In the genomic region with DNA sequence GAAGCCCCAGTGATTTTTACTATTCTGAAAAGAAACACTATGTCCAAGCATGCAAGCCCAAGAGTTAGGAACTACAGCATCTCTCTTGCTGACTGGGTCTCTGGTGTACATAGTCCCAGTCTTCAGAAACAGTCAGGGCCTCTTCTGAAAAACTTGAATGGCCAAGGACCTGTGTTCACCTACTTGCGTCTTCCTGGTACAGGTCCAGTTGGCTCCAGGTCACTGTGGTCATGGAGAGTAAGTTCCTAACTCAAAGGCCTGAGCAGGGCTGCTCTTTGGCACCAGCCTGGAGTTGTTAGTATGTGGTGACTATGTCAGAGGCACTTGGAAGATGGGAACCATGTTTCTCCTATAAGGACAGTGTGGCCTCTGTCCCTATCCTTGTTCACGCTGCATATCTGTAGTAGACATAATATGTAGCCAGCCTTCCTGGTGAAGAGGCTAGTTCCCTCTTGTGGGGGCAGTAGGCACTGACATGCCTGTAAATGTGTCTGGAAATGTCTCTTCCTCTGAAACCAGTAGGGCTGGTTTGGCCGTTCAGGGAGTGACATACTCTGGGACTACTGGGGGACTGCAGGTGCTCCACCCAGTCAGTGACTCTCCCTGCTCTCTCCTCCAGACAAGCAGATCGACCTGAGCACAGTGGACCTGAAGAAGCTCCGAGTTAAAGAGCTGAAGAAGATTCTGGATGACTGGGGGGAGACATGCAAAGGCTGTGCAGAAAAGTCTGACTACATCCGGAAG, we compare ENCODE assay signal across 8 cellular contexts. TPM values are rescaled to one million over a fixed set of nuclear protein-coding genes. Genes with fewer than 3 reads are reported as not detected.
DNase-seq lines count a peak whose midpoint lies in the region; TF ChIP-seq lines count a peak whose summit lies in the region.

No MANE protein-coding gene starts in this region.

- peak overlapping the region in 1 of 2 donors; percentile 91 for H3K27ac ChIP-seq in prostate gland

- H3K36me3 ChIP-seq in prostate gland: no peaks in the 10 kb centered on the region

- DNase-seq in NCI-H2196 (lab: John Stamatoyannopoulos, UW; ENCODE audit: unreplicated experiment) (peak; percentile 32), NCI-H2196 treated with DMSO at 0.1 percent for 48 hours (lab: John Stamatoyannopoulos, UW; ENCODE audit: unreplicated experiment) (no peak), NCI-H526 treated with DMSO at 0.1 percent for 48 hours (lab: John Stamatoyannopoulos, UW) (peak; percentile 32), prostate gland (ENCODE audit: low spot score) (peak; percentile 79), GDM1 (lab: John Stamatoyannopoulos, UW) (no peak), GM13977 (ENCODE audit: low spot score) (no peak)
- no peak for DNase-seq in activated naive CD4-positive, alpha-beta T cell treated with anti-CD3 and anti-CD28 coated beads for 36 hours

- TF ChIP-seq CTCF in prostate gland (IDR thresholded peaks at IDR 0.05) (peak in 3 of 4 experiments; percentile 28 to 66 (median 60)), GM13977 (IDR thresholded peaks at IDR 0.05; ENCODE audit: extremely low read depth, insufficient read depth, missing control alignments) (no peak)

- no peaks in the 10 kb centered on the region for H3K9me3 ChIP-seq in prostate gland

- no peak for TF ChIP-seq POLR2A in prostate gland (IDR thresholded peaks at IDR 0.05)

- peak overlapping the region; percentile 45 for H3K27ac Mint-ChIP-seq in dendritic cell treated with granulocyte-macrophage colony-stimulating factor and Interleukin-4, amounts not matched to agents 40 ng/mL and 50 ng/mL, for 4 days
- no peak overlapping the region for H3K27ac Mint-ChIP-seq in activated naive CD4-positive, alpha-beta T cell treated with anti-CD3 and anti-CD28 coated beads for 36 hours

- CTCF ChIA-PET in activated naive CD4-positive, alpha-beta T cell treated with anti-CD3 and anti-CD28 coated beads for 36 hours (lab: Charles Lee): interaction anchor here (0.7 to 3.0 kb wide), 19 partner anchors 9 to 870 kb away, joined by 3 to 19 read pairs (median 5); partner anchors contain the start of genes C3orf18 and MAPKAPK3

- no peaks in the 10 kb centered on the region for H3K9me3 Mint-ChIP-seq in dendritic cell treated with granulocyte-macrophage colony-stimulating factor and Interleukin-4, amounts not matched to agents 40 ng/mL and 50 ng/mL, for 4 days
- no peaks in the 10 kb centered on the region for H3K9me3 Mint-ChIP-seq in activated naive CD4-positive, alpha-beta T cell treated with anti-CD3 and anti-CD28 coated beads for 36 hours

- WGBS in prostate gland: 45% methylated on average over 6 of the region's 6 CpGs

- no peaks in the 10 kb centered on the region for H3K27me3 Mint-ChIP-seq in dendritic cell treated with granulocyte-macrophage colony-stimulating factor and Interleukin-4, amounts not matched to agents 40 ng/mL and 50 ng/mL, for 4 days
- H3K27me3 Mint-ChIP-seq in activated naive CD4-positive, alpha-beta T cell treated with anti-CD3 and anti-CD28 coated beads for 36 hours (ENCODE audit: low read depth): no peaks in the 10 kb centered on the region

- H3K4me3 Mint-ChIP-seq in dendritic cell treated with granulocyte-macrophage colony-stimulating factor and Interleukin-4, amounts not matched to agents 40 ng/mL and 50 ng/mL, for 4 days: peak overlapping the region; percentile 26
- H3K4me3 Mint-ChIP-seq in activated naive CD4-positive, alpha-beta T cell treated with anti-CD3 and anti-CD28 coated beads for 36 hours: no peak overlapping the region

- no peaks in the 10 kb centered on the region for H3K27me3 ChIP-seq in prostate gland (replicated peaks; ENCODE audit: insufficient read depth)

- H3K4me3 ChIP-seq in prostate gland: no peak overlapping the region

- H3K4me1 ChIP-seq in prostate gland (replicated peaks): peaks cover 33% of the 10 kb centered on the region

- H3K4me1 Mint-ChIP-seq in dendritic cell treated with granulocyte-macrophage colony-stimulating factor and Interleukin-4, amounts not matched to agents 40 ng/mL and 50 ng/mL, for 4 days (ENCODE audit: low read depth): peaks cover 77% of the 10 kb centered on the region
- H3K4me1 Mint-ChIP-seq in activated naive CD4-positive, alpha-beta T cell treated with anti-CD3 and anti-CD28 coated beads for 36 hours (ENCODE audit: low read depth): peaks cover 64% of the 10 kb centered on the region

- intact Hi-C loops in dendritic cell treated with granulocyte-macrophage colony-stimulating factor and Interleukin-4, amounts not matched to agents 40 ng/mL and 50 ng/mL, for 4 days (cut with micrococcal nuclease): loop anchor here (5.0 kb wide), 2 partner anchors 294 to 771 kb away; partner anchors contain the start of gene MAPKAPK3
- intact Hi-C loops in prostate gland (cut with DNase I): loop anchor here (5.0 to 10.0 kb wide), 3 partner anchors 771 to 1034 kb away; partner anchors contain the start of genes C3orf18, CYB561D2, HEMK1 and MAPKAPK3
- intact Hi-C loops in activated naive CD4-positive, alpha-beta T cell treated with anti-CD3 and anti-CD28 coated beads for 36 hours (cut with micrococcal nuclease): loop anchor here (1.0 to 10.0 kb wide), 5 partner anchors 121 to 1034 kb away; partner anchors contain the start of genes CYB561D2, NPRL2 and TMEM115

- in situ Hi-C loops in GM13977 (cut with MboI; ENCODE audit: low pct_unique_long_range_greater_than_20kb, low sequenced_read_pairs, unreplicated experiment): no loop called here

- peaks cover 89% of the 10 kb centered on the region for H3K36me3 Mint-ChIP-seq in dendritic cell treated with granulocyte-macrophage colony-stimulating factor and Interleukin-4, amounts not matched to agents 40 ng/mL and 50 ng/mL, for 4 days (ENCODE audit: low read depth)
- H3K36me3 Mint-ChIP-seq in activated naive CD4-positive, alpha-beta T cell treated with anti-CD3 and anti-CD28 coated beads for 36 hours (ENCODE audit: low read depth): peaks cover 44% of the 10 kb centered on the region

RNA-seq across cellular contexts. Expression of gene RBM15B, which starts 2.6 kb away (rescaled TPM):
- 10 to 100 TPM; 34.1 to 40.1 TPM for total RNA-seq in prostate gland
- total RNA-seq in activated naive CD4-positive, alpha-beta T cell treated with anti-CD3 and anti-CD28 coated beads for 36 hours: 10 to 100 TPM; 12.8 to 13.5 TPM

RNA-seq across cellular contexts. Expression of gene MANF, which starts 3.4 kb away (rescaled TPM):
- 10 to 100 TPM; 30.6 to 81.4 TPM for total RNA-seq in prostate gland
- 100 to 1,000 TPM in 1 of 2 experiments, 10 to 100 TPM in 1; 91.7 to 108 TPM for total RNA-seq in activated naive CD4-positive, alpha-beta T cell treated with anti-CD3 and anti-CD28 coated beads for 36 hours

Comparison
In these comparisons a context has a peak if more than half of its experiments do, and no peak if none do; other contexts are left out.
1. DNase-seq: peak in NCI-H2196 (single experiment), NCI-H526 treated with DMSO at 0.1 percent for 48 hours (single experiment) and prostate gland (single experiment); none in NCI-H2196 treated with DMSO at 0.1 percent for 48 hours (single experiment), GDM1 (single experiment), GM13977 (single experiment) and activated naive CD4-positive, alpha-beta T cell treated with anti-CD3 and anti-CD28 coated beads for 36 hours (single experiment).